ENCODE assay signal across 7 cellular contexts in genomic region chr2:91501481-91502080, GRCh38.
DNase-seq lines count a peak whose midpoint lies in the region; ATAC-seq and TF ChIP-seq lines count a peak whose summit lies in the region.
"Not testable (repeated sequence)": the region's sequence is repeated elsewhere in the genome, so short reads cannot be mapped to it uniquely, and the experiment has no call there.

No MANE protein-coding gene starts in this region.

- intact Hi-C loops in right cardiac atrium (cut with DNase I); posterior vena cava (cut with DNase I); spleen (cut with DNase I; ENCODE audit: low total_unique reads); upper lobe of right lung (cut with DNase I): not testable (repeated sequence)

- not testable (repeated sequence) for TF ChIP-seq CTCF in spleen (IDR thresholded peaks at IDR 0.05 in 8 of 11, conservative IDR thresholded peaks at IDR 0.05 in 3 of 11); upper lobe of right lung (IDR thresholded peaks at IDR 0.05)

- peak; percentile 61 for DNase-seq in activated effector memory CD4-positive, alpha-beta T cell treated with anti-CD3 and anti-CD28 coated beads, Interleukin-2, amount 50 U/mL, for 16 hours
- DNase-seq in right cardiac atrium (peak in 2 of 3 donors; percentile 28 to 39), left lobe of liver (ENCODE audit: low spot score) (peak; percentile 39), medulla oblongata (ENCODE audit: extremely low spot score) (peak; percentile 0), posterior vena cava (ENCODE audit: low spot score) (peak; percentile 81), spleen (peak; percentile 73), upper lobe of right lung (peak; percentile 42)

- H3K27me3 ChIP-seq in right cardiac atrium (ENCODE audit: control insufficient read depth, insufficient read depth); spleen (replicated peaks in 1 of 7); upper lobe of right lung: not testable (repeated sequence)

- not testable (repeated sequence) for TF ChIP-seq POLR2A in spleen (IDR thresholded peaks at IDR 0.05)

- WGBS in right cardiac atrium = 97% methylated on average over 14 of the region's 17 CpGs
- 87 to 97% (median 92%) methylated on average over 13 to 16 of the region's 17 CpGs for WGBS in spleen, 5 donors

- not testable (repeated sequence) for H3K4me3 ChIP-seq in right cardiac atrium (ENCODE audit: low read length); spleen; upper lobe of right lung

- H3K36me3 ChIP-seq in spleen, upper lobe of right lung: not testable (repeated sequence)

- not testable (repeated sequence) for ATAC-seq in right cardiac atrium, left lobe of liver, upper lobe of right lung

- H3K27ac ChIP-seq in right cardiac atrium (ENCODE audit: low read length); spleen; upper lobe of right lung: not testable (repeated sequence)

- not testable (repeated sequence) for H3K9me3 ChIP-seq in right cardiac atrium (ENCODE audit: control insufficient read depth, low read length); upper lobe of right lung
- H3K9me3 ChIP-seq in spleen = peaks cover 0 to 11% (median 7%) of the 10 kb centered on the region in 8 donors

- not testable (repeated sequence) for H3K4me1 ChIP-seq in right cardiac atrium (ENCODE audit: control insufficient read depth, insufficient read depth, low read length); spleen; upper lobe of right lung

Comparison
In these comparisons a context has a peak if more than half of its experiments do, and no peak if none do; other contexts are left out.
1. DNase-seq: peak in every context shown above with its lines; median percentile 81 in posterior vena cava; 73 in spleen; 61 in activated effector memory CD4-positive, alpha-beta T cell treated with anti-CD3 and anti-CD28 coated beads, Interleukin-2, amount 50 U/mL, for 16 hours; 42 in upper lobe of right lung; 39 in left lobe of liver; 34 in right cardiac atrium; 0 in medulla oblongata.